ENCODE assay signal across 1 cellular context in the genomic region with DNA sequence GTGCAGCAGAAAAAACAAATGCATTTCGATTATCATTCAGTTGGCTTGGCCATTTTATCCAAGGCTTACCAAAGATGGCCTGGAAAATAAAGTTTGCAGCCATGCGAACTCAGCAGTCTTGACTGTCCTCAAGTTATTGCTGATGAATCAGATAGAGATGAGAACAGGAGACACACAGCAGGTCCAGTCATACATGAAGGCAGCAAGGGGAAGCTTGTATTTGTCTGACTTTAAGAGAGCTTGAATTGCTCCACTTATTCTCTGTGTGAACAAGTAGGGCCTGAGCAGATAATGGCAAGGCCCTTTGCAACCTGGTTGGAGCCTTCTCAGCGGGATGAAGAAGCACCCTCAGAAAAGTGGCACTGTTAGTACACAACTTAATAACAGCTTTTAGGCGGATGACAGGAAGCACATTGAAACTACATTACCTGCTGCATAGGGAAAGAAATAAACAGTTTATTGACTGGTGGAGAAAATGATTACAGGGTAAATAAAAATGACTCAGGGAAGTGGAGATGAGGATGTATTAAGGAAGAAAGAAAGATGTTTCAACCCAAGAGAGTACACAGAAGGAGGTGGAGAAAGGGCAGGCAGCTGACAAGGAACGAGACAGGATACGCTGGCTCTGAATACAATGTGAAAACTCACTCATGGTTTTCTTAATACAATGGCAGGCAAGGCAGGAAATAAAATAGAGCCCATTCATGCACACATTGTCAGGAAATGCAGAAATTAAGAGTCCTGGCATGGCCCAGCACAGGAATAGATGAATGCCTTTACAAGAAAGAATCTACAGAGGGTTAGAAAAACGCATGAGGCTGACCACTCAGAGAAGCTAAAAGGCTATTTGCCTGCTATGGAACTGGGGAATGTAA.
TF ChIP-seq lines count a peak whose summit lies in the region.

No MANE protein-coding gene starts in this region.

TF ChIP-seq in GM23338, 12 proteins besides CTCF, POLR2A, EP300 and RAD21 (continued from another document):
- TF ChIP-seq, protein P1, sequence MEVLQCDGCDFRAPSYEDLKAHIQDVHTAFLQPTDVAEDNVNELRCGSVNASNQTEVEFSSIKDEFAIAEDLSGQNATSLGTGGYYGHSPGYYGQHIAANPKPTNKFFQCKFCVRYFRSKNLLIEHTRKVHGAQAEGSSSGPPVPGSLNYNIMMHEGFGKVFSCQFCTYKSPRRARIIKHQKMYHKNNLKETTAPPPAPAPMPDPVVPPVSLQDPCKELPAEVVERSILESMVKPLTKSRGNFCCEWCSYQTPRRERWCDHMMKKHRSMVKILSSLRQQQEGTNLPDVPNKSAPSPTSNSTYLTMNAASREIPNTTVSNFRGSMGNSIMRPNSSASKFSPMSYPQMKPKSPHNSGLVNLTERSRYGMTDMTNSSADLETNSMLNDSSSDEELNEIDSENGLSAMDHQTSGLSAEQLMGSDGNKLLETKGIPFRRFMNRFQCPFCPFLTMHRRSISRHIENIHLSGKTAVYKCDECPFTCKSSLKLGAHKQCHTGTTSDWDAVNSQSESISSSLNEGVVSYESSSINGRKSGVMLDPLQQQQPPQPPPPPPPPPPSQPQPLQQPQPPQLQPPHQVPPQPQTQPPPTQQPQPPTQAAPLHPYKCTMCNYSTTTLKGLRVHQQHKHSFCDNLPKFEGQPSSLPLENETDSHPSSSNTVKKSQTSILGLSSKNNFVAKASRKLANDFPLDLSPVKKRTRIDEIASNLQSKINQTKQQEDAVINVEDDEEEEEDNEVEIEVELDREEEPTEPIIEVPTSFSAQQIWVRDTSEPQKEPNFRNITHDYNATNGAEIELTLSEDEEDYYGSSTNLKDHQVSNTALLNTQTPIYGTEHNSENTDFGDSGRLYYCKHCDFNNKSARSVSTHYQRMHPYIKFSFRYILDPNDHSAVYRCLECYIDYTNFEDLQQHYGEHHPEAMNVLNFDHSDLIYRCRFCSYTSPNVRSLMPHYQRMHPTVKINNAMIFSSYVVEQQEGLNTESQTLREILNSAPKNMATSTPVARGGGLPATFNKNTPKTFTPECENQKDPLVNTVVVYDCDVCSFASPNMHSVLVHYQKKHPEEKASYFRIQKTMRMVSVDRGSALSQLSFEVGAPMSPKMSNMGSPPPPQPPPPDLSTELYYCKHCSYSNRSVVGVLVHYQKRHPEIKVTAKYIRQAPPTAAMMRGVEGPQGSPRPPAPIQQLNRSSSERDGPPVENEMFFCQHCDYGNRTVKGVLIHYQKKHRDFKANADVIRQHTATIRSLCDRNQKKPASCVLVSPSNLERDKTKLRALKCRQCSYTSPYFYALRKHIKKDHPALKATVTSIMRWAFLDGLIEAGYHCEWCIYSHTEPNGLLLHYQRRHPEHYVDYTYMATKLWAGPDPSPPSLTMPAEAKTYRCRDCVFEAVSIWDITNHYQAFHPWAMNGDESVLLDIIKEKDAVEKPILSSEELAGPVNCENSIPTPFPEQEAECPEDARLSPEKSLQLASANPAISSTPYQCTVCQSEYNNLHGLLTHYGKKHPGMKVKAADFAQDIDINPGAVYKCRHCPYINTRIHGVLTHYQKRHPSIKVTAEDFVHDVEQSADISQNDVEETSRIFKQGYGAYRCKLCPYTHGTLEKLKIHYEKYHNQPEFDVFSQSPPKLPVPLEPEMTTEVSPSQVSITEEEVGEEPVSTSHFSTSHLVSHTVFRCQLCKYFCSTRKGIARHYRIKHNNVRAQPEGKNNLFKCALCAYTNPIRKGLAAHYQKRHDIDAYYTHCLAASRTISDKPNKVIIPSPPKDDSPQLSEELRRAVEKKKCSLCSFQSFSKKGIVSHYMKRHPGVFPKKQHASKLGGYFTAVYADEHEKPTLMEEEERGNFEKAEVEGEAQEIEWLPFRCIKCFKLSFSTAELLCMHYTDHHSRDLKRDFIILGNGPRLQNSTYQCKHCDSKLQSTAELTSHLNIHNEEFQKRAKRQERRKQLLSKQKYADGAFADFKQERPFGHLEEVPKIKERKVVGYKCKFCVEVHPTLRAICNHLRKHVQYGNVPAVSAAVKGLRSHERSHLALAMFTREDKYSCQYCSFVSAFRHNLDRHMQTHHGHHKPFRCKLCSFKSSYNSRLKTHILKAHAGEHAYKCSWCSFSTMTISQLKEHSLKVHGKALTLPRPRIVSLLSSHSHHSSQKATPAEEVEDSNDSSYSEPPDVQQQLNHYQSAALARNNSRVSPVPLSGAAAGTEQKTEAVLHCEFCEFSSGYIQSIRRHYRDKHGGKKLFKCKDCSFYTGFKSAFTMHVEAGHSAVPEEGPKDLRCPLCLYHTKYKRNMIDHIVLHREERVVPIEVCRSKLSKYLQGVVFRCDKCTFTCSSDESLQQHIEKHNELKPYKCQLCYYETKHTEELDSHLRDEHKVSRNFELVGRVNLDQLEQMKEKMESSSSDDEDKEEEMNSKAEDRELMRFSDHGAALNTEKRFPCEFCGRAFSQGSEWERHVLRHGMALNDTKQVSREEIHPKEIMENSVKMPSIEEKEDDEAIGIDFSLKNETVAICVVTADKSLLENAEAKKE (CRISPR knock-in tag; IDR thresholded peaks at IDR 0.05): no peak
- TF ChIP-seq ZNF114 (CRISPR knock-in tag; IDR thresholded peaks at IDR 0.05): no peak
- no peak for TF ChIP-seq ZNF331 (CRISPR knock-in tag; IDR thresholded peaks at IDR 0.05; ENCODE audit: low read depth)
- no peak for TF ChIP-seq EZH2 (IDR thresholded peaks at IDR 0.05; ENCODE audit: low read depth, unreplicated experiment)
- TF ChIP-seq, protein P2, sequence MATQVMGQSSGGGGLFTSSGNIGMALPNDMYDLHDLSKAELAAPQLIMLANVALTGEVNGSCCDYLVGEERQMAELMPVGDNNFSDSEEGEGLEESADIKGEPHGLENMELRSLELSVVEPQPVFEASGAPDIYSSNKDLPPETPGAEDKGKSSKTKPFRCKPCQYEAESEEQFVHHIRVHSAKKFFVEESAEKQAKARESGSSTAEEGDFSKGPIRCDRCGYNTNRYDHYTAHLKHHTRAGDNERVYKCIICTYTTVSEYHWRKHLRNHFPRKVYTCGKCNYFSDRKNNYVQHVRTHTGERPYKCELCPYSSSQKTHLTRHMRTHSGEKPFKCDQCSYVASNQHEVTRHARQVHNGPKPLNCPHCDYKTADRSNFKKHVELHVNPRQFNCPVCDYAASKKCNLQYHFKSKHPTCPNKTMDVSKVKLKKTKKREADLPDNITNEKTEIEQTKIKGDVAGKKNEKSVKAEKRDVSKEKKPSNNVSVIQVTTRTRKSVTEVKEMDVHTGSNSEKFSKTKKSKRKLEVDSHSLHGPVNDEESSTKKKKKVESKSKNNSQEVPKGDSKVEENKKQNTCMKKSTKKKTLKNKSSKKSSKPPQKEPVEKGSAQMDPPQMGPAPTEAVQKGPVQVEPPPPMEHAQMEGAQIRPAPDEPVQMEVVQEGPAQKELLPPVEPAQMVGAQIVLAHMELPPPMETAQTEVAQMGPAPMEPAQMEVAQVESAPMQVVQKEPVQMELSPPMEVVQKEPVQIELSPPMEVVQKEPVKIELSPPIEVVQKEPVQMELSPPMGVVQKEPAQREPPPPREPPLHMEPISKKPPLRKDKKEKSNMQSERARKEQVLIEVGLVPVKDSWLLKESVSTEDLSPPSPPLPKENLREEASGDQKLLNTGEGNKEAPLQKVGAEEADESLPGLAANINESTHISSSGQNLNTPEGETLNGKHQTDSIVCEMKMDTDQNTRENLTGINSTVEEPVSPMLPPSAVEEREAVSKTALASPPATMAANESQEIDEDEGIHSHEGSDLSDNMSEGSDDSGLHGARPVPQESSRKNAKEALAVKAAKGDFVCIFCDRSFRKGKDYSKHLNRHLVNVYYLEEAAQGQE (IDR thresholded peaks at IDR 0.05; ENCODE audit: unreplicated experiment): no peak
- no peak for TF ChIP-seq POLR2AphosphoS5 (IDR thresholded peaks at IDR 0.05; ENCODE audit: low read depth)
- no peak for TF ChIP-seq NANOG (IDR thresholded peaks at IDR 0.05; ENCODE audit: borderline replicate concordance)
- no peak for TF ChIP-seq EZH2phosphoT487 (IDR thresholded peaks at IDR 0.05; ENCODE audit: unreplicated experiment)
